13 cellular contexts compared by ENCODE assay signal in the genomic region with DNA sequence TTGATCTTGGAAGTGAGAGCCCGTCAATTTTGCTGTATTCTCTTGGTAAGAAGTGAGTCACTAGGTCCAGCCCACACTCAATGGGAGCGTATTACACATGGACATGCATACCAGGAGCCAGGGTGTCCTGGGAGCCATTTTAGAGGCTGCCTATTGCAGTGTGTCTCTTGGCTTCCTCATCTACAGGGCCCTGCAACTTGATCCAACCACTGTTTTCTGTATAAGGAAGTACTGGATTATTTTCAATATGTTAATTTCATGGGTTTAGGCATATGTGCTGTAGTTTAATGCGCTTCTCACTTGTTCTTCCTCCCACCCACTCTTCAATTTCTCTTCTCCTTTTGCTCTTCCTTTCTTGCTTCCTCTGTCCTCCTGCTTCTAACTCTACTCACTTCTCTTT.
DNase-seq lines count a peak whose midpoint lies in the region; ATAC-seq and TF ChIP-seq lines count a peak whose summit lies in the region.
"Had no signal": no experiment of that assay in that cellular context is flagged by ENCODE, and none has a peak within 500 bp of the region (broad histone marks: within the 10 kb centered on the region; RNA-seq: fewer than 3 reads in every experiment).

No MANE protein-coding gene starts in this region.

- H3K27me3 ChIP-seq in left ventricle myocardium inferior (ENCODE audit: low read depth), result no peaks in the 10 kb centered on the region

- no peaks in the 10 kb centered on the region for H3K4me1 ChIP-seq in left ventricle myocardium inferior

- ATAC-seq in GM18870 (IDR thresholded peaks at IDR 0.05; ENCODE audit: unreplicated experiment), result no peak
- ATAC-seq: activated CD8-positive, alpha-beta T cell treated with anti-CD3 and anti-CD28 coated beads for 36 hours had no signal

- TF ChIP-seq CTCF in left ventricle myocardium inferior (IDR thresholded peaks at IDR 0.05; ENCODE audit: borderline replicate concordance), result no peak

- H3K4me3 ChIP-seq in left ventricle myocardium inferior, result no peak overlapping the region
- H3K4me3 ChIP-seq: SK-N-MC, skin epidermis had no signal

- H3K9me3 ChIP-seq in left ventricle myocardium inferior (replicated peaks), result no peaks in the 10 kb centered on the region

- DNase-seq in DMS53 (lab: John Stamatoyannopoulos, UW), result peak; percentile 11
- DNase-seq in DMS53 treated with DMSO at 0.1 percent for 48 hours (lab: John Stamatoyannopoulos, UW; ENCODE audit: unreplicated experiment), result no peak
- peak; percentile 25 for DNase-seq in SKM-1 (lab: John Stamatoyannopoulos, UW; ENCODE audit: unreplicated experiment)
- DNase-seq in left ventricle myocardium inferior, result no peak
- peak; percentile 63 for DNase-seq in stromal cell of bone marrow (ENCODE audit: low read depth)
- no peak for DNase-seq in activated T-cell treated with anti-CD3 and anti-CD28 coated beads, Interleukin-2, amount 50 U/mL, for 1 hour
- DNase-seq in T-helper 9 cell, result no peak
- DNase-seq: 8988T; activated CD8-positive, alpha-beta T cell treated with anti-CD3 and anti-CD28 coated beads for 36 hours; activated naive CD8-positive, alpha-beta T cell treated with anti-CD3 and anti-CD28 coated beads, Interleukin-2, amount 10 ng/mL, durations not matched to agents 7 days and 5 days had no signal

- H3K27ac ChIP-seq in left ventricle myocardium inferior (replicated peaks), result peak overlapping the region; percentile 43
- H3K27ac ChIP-seq: SK-N-MC had no signal

- intact Hi-C loops in left ventricle myocardium inferior (cut with micrococcal nuclease), result no loop called here

- H3K36me3 ChIP-seq in left ventricle myocardium inferior, result no peaks in the 10 kb centered on the region

Comparison
In these comparisons a context has a peak if more than half of its experiments do, and no peak if none do; other contexts are left out.
1. DNase-seq: peak in DMS53 (single experiment), SKM-1 (single experiment) and stromal cell of bone marrow (single experiment); none in DMS53 treated with DMSO at 0.1 percent for 48 hours (single experiment), left ventricle myocardium inferior (single experiment), activated T-cell treated with anti-CD3 and anti-CD28 coated beads, Interleukin-2, amount 50 U/mL, for 1 hour (single experiment) and T-helper 9 cell (single experiment).